In genomic region chr15:80831192-80831591, GRCh38 we compare ENCODE assay signal across 2 cellular contexts.
TF ChIP-seq lines count a peak whose summit lies in the region.

No MANE protein-coding gene starts in this region.

TF ChIP-seq in GM23338, 12 proteins besides CTCF, POLR2A, EP300 and RAD21 (continued from another document):
- TF ChIP-seq ZNF462 (CRISPR knock-in tag; IDR thresholded peaks at IDR 0.05) (no peak), STAT1 (IDR thresholded peaks at IDR 0.05; ENCODE audit: unreplicated experiment) (no peak), REST (IDR thresholded peaks at IDR 0.05; ENCODE audit: unreplicated experiment) (no peak), JUNB (IDR thresholded peaks at IDR 0.05; ENCODE audit: unreplicated experiment) (no peak), POLR2AphosphoS5 (IDR thresholded peaks at IDR 0.05; ENCODE audit: low read depth) (no peak), CREB1 (CRISPR knock-in tag; IDR thresholded peaks at IDR 0.05; ENCODE audit: low read depth) (no peak), EZH2 (IDR thresholded peaks at IDR 0.05; ENCODE audit: low read depth, unreplicated experiment) (no peak), ETS1 (IDR thresholded peaks at IDR 0.05) (no peak), ZNF114 (CRISPR knock-in tag; IDR thresholded peaks at IDR 0.05) (no peak), EZH2phosphoT487 (IDR thresholded peaks at IDR 0.05; ENCODE audit: unreplicated experiment) (no peak), NANOG (IDR thresholded peaks at IDR 0.05; ENCODE audit: borderline replicate concordance) (no peak)

TF ChIP-seq in K562, 482 proteins besides CTCF, POLR2A, EP300 and RAD21 (continued from another document):
- TF ChIP-seq TFE3 (CRISPR knock-in tag; IDR thresholded peaks at IDR 0.05), result peak; percentile 78
